1 cellular context compared by ENCODE assay signal in genomic region chr17:42422958-42423712, GRCh38.
A peak's percentile ranks its signal among the peaks of the same experiment; 100 is the strongest.
TF ChIP-seq lines count a peak whose summit lies in the region.

Gene CAVIN1 (minus strand): TSS chr17:42423256. CDS start chr17:42423097, 159 bp downstream.

TF ChIP-seq in K562, 482 proteins besides CTCF, POLR2A, EP300 and RAD21 (continued from another document and continues in another):
- TF ChIP-seq ZNF407 (IDR thresholded peaks at IDR 0.05; ENCODE audit: low read depth) (no peak), KDM4B (IDR thresholded peaks at IDR 0.05; ENCODE audit: borderline replicate concordance in 2 of 2, low read depth in 1 of 2) (0 out of 4 replicates have a peak, but pooled peaks of 1 of the 2 experiments have one; percentile 11), NRF1 (conservative IDR thresholded peaks at IDR 0.05 in 1 of 2, IDR thresholded peaks at IDR 0.05 in 1 of 2) (peak; percentile 62 to 70), PPARD (CRISPR knock-in tag; IDR thresholded peaks at IDR 0.05) (no peak), NFIC (IDR thresholded peaks at IDR 0.05) (peak; percentile 93), TAF9B (IDR thresholded peaks at IDR 0.05; ENCODE audit: partially characterized antibody) (peak; percentile 29), SMARCA5 (IDR thresholded peaks at IDR 0.05) (no peak), CREBBP (IDR thresholded peaks at IDR 0.05; ENCODE audit: low read depth, low read length) (no peak), ZNF639 (CRISPR knock-in tag; conservative IDR thresholded peaks at IDR 0.05 in 1 of 2, IDR thresholded peaks at IDR 0.05 in 1 of 2) (peak in 1 of 2 experiments; percentile 39; a peak in 1 of 4 replicates), ATF7 (IDR thresholded peaks at IDR 0.05) (peak; percentile 40), ZHX1 (conservative IDR thresholded peaks at IDR 0.05; ENCODE audit: low read length) (no peak), NCOA4 (IDR thresholded peaks at IDR 0.05; ENCODE audit: partially characterized antibody) (no peak), SOX6 (IDR thresholded peaks at IDR 0.05) (no peak), ZBTB5 (IDR thresholded peaks at IDR 0.05) (no peak), NR1H2 (CRISPR knock-in tag; IDR thresholded peaks at IDR 0.05) (no peak), TAF15 (IDR thresholded peaks at IDR 0.05; ENCODE audit: low read depth, low read length) (no peak), SAFB2 (IDR thresholded peaks at IDR 0.05; ENCODE audit: borderline replicate concordance, low read depth, low read length, severe bottlenecking) (no peak), KDM5B (IDR thresholded peaks at IDR 0.05; ENCODE audit: insufficient replicate concordance, low read depth, low read length) (peak; percentile 96), BCL6 (CRISPR knock-in tag; IDR thresholded peaks at IDR 0.05) (no peak), ZNF324 (CRISPR knock-in tag; IDR thresholded peaks at IDR 0.05) (no peak), GTF2A2 (tag; IDR thresholded peaks at IDR 0.05) (no peak), MIER1 (IDR thresholded peaks at IDR 0.05; ENCODE audit: low read depth) (no peak), RBBP5 (IDR thresholded peaks at IDR 0.05; ENCODE audit: borderline replicate concordance, insufficient read depth, low read length, poor library complexity, severe bottlenecking) (peak; percentile 58), ELF1 (tag; IDR thresholded peaks at IDR 0.05) (no peak), SMAD2 (IDR thresholded peaks at IDR 0.05; ENCODE audit: low read depth, low read length) (no peak), MTA3 (IDR thresholded peaks at IDR 0.05; ENCODE audit: borderline replicate concordance) (peak; percentile 71; the same call in 1 of the 2 replicates), MLX (CRISPR knock-in tag; conservative IDR thresholded peaks at IDR 0.05) (no peak), KDM2B (CRISPR knock-in tag; IDR thresholded peaks at IDR 0.05) (no peak), ARID3A (IDR thresholded peaks at IDR 0.05; ENCODE audit: borderline replicate concordance, low read depth, low read length) (no peak), TAF1 (IDR thresholded peaks at IDR 0.05; ENCODE audit: control insufficient read depth, extremely low read depth, insufficient read depth, low read length, severe bottlenecking) (peak; percentile 93), SIN3A (IDR thresholded peaks at IDR 0.05; ENCODE audit: borderline replicate concordance in 2 of 2, control insufficient read depth in 1 of 2, low read depth in 2 of 2, low read length in 2 of 2) (no peak), TCF3 (CRISPR knock-in tag; IDR thresholded peaks at IDR 0.05) (0 out of 2 replicates have a peak, but pooled peaks have one; percentile 7), L3MBTL2 (IDR thresholded peaks at IDR 0.05) (0 out of 2 replicates have a peak, but pooled peaks have one; percentile 12), HDAC6 (IDR thresholded peaks at IDR 0.05; ENCODE audit: low read depth, low read length) (no peak), TEAD1 (CRISPR knock-in tag; IDR thresholded peaks at IDR 0.05) (peak in 1 of 2 experiments; percentile 35; a peak in 1 of 4 replicates), PKNOX1 (IDR thresholded peaks at IDR 0.05) (peak; percentile 13; the same call in 1 of the 2 replicates), RNF219 (CRISPR knock-in tag; IDR thresholded peaks at IDR 0.05) (no peak), SREBF2 (CRISPR knock-in tag; IDR thresholded peaks at IDR 0.05) (no peak), NFYB (IDR thresholded peaks at IDR 0.05; ENCODE audit: extremely low read depth, insufficient read length) (peak; percentile 77), MYC (IDR thresholded peaks at IDR 0.05; ENCODE audit: low read depth, low read length) (no peak), MYC (CRISPR knock-in tag; IDR thresholded peaks at IDR 0.05; ENCODE audit: borderline replicate concordance, low read depth) (no peak)
